Comparison of ENCODE assay signal across 8 cellular contexts in genomic region chr11:73295259-73295995, GRCh38. TPM values are rescaled to one million over a fixed set of nuclear protein-coding genes. Genes with fewer than 3 reads are reported as not detected.
DNase-seq lines count a peak whose midpoint lies in the region; ATAC-seq and TF ChIP-seq lines count a peak whose summit lies in the region.

No MANE protein-coding gene starts in this region.

- H3K4me1 Mint-ChIP-seq in osteocyte (ENCODE audit: unreplicated experiment) (peaks cover 5% of the 10 kb centered on the region), type B pancreatic cell (ENCODE audit: unreplicated experiment) (peaks cover 5% of the 10 kb centered on the region)

- CTCF ChIA-PET in PC-9 (lab: Charles Lee): no interaction called here

- H3K79me2 ChIP-seq in DND-41 (ENCODE audit: insufficient read depth, low read length) (no peaks in the 10 kb centered on the region), PC-9 (ENCODE audit: low read depth) (peaks cover 30% of the 10 kb centered on the region)

- H3K27ac Mint-ChIP-seq in osteocyte (ENCODE audit: unreplicated experiment) (no peak overlapping the region), type B pancreatic cell (peak overlapping the region; percentile 51)

- POLR2A ChIA-PET in PC-9 (lab: Charles Lee; ENCODE audit: unreplicated experiment): no interaction called here

- no TSS peak for BruUV-seq in PC-9 (replicated peaks; lab: Mats Ljungman, UMichigan)

- DNase-seq in DND-41: peak; percentile 81
- peak; percentile 47 to 73 for DNase-seq in PC-9
- DNase-seq in activated T-cell treated with anti-CD3 and anti-CD28 coated beads for 4 hours: peak; percentile 65
- peak; percentile 87 for DNase-seq in fibroblast of peridontal ligament (ENCODE audit: extremely low read depth)
- peak; percentile 92 for DNase-seq in osteocyte (ENCODE audit: extremely low spot score, unreplicated experiment)
- DNase-seq in type B pancreatic cell (ENCODE audit: extremely low spot score, unreplicated experiment): peak; percentile 82

- H3K4me3 ChIP-seq in DND-41 (ENCODE audit: low read depth in 1 of 2, low read length in 2 of 2): no peak overlapping the region
- no peak overlapping the region for H3K4me3 ChIP-seq in PC-9

- ATAC-seq in DND-41 (ENCODE audit: insufficient read depth, low read depth) (peak; percentile 92), HG03432 (IDR thresholded peaks at IDR 0.05; ENCODE audit: unreplicated experiment) (peak; percentile 37), GM21737 (IDR thresholded peaks at IDR 0.05; ENCODE audit: unreplicated experiment) (no peak)

- H2AFZ ChIP-seq in DND-41 (ENCODE audit: low read depth, low read length): peak overlapping the region; percentile 58; the same call in 1 of the 2 replicates
- H2AFZ ChIP-seq in PC-9: no peak overlapping the region

- no peaks in the 10 kb centered on the region for H3K4me1 ChIP-seq in DND-41 (ENCODE audit: insufficient read depth, low read length)
- H3K4me1 ChIP-seq in PC-9 (replicated peaks; ENCODE audit: insufficient read depth): peaks cover 9% of the 10 kb centered on the region

- H3K36me3 ChIP-seq in DND-41 (ENCODE audit: insufficient read depth, low read length): no peaks in the 10 kb centered on the region
- H3K36me3 ChIP-seq in PC-9 (ENCODE audit: low read depth): peaks cover 19% of the 10 kb centered on the region; the same call in 1 of the 2 replicates

- H3K27me3 ChIP-seq in DND-41 (ENCODE audit: insufficient read depth, low read length, poor library complexity): peaks cover 8% of the 10 kb centered on the region
- no peaks in the 10 kb centered on the region for H3K27me3 ChIP-seq in PC-9 (ENCODE audit: insufficient read depth, low read depth)

- H3K9ac ChIP-seq in DND-41 (ENCODE audit: low read depth, low read length): no peak overlapping the region

- H3K36me3 Mint-ChIP-seq in osteocyte (ENCODE audit: unreplicated experiment) (no peaks in the 10 kb centered on the region), type B pancreatic cell (no peaks in the 10 kb centered on the region)

- H3K27me3 Mint-ChIP-seq in osteocyte (ENCODE audit: unreplicated experiment) (peaks cover 3% of the 10 kb centered on the region), type B pancreatic cell (peaks cover 3% of the 10 kb centered on the region)

- H4K20me1 ChIP-seq in DND-41 (ENCODE audit: insufficient read depth, low read length) (no peaks in the 10 kb centered on the region; the same call in 1 of the 2 replicates), PC-9 (ENCODE audit: insufficient read depth) (peaks cover 15% of the 10 kb centered on the region)

- intact Hi-C loops in PC-9 (cut with micrococcal nuclease; ENCODE audit: unreplicated experiment): loop anchor here (1.0 kb wide), 1 partner anchor 40 kb away; no protein-coding TSS in a partner anchor

- peaks cover 18% of the 10 kb centered on the region for H3F3A ChIP-seq in PC-9 (ENCODE audit: insufficient read depth, low read depth)

- H3K27ac ChIP-seq in DND-41 (ENCODE audit: low read length): no peak overlapping the region
- H3K27ac ChIP-seq in PC-9: peak overlapping the region; percentile 45; the same call in 1 of the 2 replicates

- H3K4me2 ChIP-seq in DND-41 (ENCODE audit: insufficient read depth, low read length) (no peak overlapping the region), PC-9 (no peak overlapping the region)

- no peaks in the 10 kb centered on the region for H3K9me2 ChIP-seq in PC-9 (ENCODE audit: insufficient read depth)

- no peaks in the 10 kb centered on the region for H3K9me3 ChIP-seq in DND-41 (ENCODE audit: insufficient read depth, low read length, severe bottlenecking)
- H3K9me3 ChIP-seq in PC-9 (ENCODE audit: insufficient read depth, low read depth): no peaks in the 10 kb centered on the region

- H3K4me3 Mint-ChIP-seq in osteocyte (ENCODE audit: unreplicated experiment) (no peak overlapping the region), type B pancreatic cell (no peak overlapping the region)

- TF ChIP-seq CTCF in DND-41 (IDR thresholded peaks at IDR 0.05; ENCODE audit: borderline replicate concordance, extremely low read depth, low read length, poor library complexity, severe bottlenecking) (peak; percentile 99), PC-9 (conservative IDR thresholded peaks at IDR 0.05) (peak; percentile 98), osteocyte (IDR thresholded peaks at IDR 0.05) (peak; percentile 92), type B pancreatic cell (conservative IDR thresholded peaks at IDR 0.05) (peak; percentile 94)

- H3K9me3 Mint-ChIP-seq in osteocyte (ENCODE audit: unreplicated experiment) (no peaks in the 10 kb centered on the region), type B pancreatic cell (no peaks in the 10 kb centered on the region)

RNA-seq across cellular contexts. Expression of gene ARHGEF17, which starts 12.6 kb away (rescaled TPM):
- total RNA-seq in PC-9 (2021): 56.9 and 62.1 TPM in 2 replicates
- total RNA-seq in osteocyte: 104 and 105 TPM in 2 replicates
- 29.2 and 69.7 TPM in 2 replicates for total RNA-seq in type B pancreatic cell (ENCODE audit: low replicate concordance)

RNA-seq across cellular contexts. Expression of gene P2RY6, which starts 23.3 kb away (rescaled TPM):
- total RNA-seq in PC-9 (2021) (29.7 and 34.7 TPM in 2 replicates), osteocyte (not detected in 2 replicates), type B pancreatic cell (ENCODE audit: low replicate concordance) (3.0 and 14.8 TPM in 2 replicates)
